35 cellular contexts compared by ENCODE assay signal in the genomic region with DNA sequence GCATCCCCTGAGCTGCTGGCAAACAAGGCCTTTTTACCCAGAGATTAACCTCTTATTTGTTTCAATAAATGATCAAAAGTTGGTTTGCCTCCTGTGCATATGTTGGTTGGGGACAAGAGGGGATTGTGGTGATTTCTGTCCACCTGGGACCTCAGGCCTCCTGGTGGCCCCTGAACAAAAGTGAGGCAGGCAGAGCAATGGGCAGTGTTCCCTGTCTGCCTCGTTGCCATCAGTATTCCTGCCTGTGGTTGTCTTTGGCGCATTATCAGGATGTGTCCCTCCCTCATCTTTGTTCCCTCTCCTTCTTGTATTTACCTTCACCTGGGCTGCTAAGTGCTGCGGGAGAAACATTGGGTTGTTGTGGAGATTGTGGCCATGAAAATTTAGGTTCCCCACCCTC.
"Had no signal": no experiment of that assay in that cellular context is flagged by ENCODE, and none has a peak within 500 bp of the region (broad histone marks: within the 10 kb centered on the region; RNA-seq: fewer than 3 reads in every experiment).

No MANE protein-coding gene starts in this region.

- H3K4me1 ChIP-seq: adrenal gland, body of pancreas, breast epithelium had no signal

- H3K4me3 ChIP-seq: adrenal gland, body of pancreas, breast epithelium had no signal

- FAIRE-seq: astrocyte, TTC549 had no signal

- DNase-seq: activated B cell treated with CpG ODN at 0.5 μM for 24 hours; activated CD4-positive, alpha-beta memory T cell treated with anti-CD3 and anti-CD28 coated beads for 36 hours; activated CD4-positive, alpha-beta T cell treated with anti-CD3 and anti-CD28 coated beads for 4 hours; activated CD4-positive, alpha-beta T cell treated with anti-CD3 and anti-CD28 coated beads, Interleukin-2, amount 10 ng/mL, durations not matched to agents 24 days and 14 days; activated CD4-positive, alpha-beta T cell treated with anti-CD3 and anti-CD28 coated beads, Interleukin-2, amount 50 U/mL, for 1 hour; activated CD4-positive, alpha-beta T cell treated with anti-CD3 and anti-CD28 coated beads, Interleukin-2, amount 50 U/mL, for 4 hours; activated CD4-positive, CD25-positive, alpha-beta regulatory T cell treated with anti-CD3 and anti-CD28 coated beads, Interleukin-2, amount 50 U/mL, for 72 hours; activated CD8-positive, alpha-beta memory T cell treated with anti-CD3 and anti-CD28 coated beads, Interleukin-2, amount 50 U/mL, for 4 hours; activated CD8-positive, alpha-beta T cell treated with anti-CD3 and anti-CD28 coated beads for 36 hours; activated effector memory CD4-positive, alpha-beta T cell treated with anti-CD3 and anti-CD28 coated beads, Interleukin-2, amount 50 U/mL, for 16 hours; activated gamma-delta T cell treated with Interleukin-2 at 50 U/mL for 16 hours; activated naive CD4-positive, alpha-beta T cell; activated naive CD4-positive, alpha-beta T cell treated with anti-CD3 and anti-CD28 coated beads for 36 hours; activated naive CD4-positive, alpha-beta T cell treated with anti-CD3 and anti-CD28 coated beads, Interleukin-2, amount 50 U/mL, for 16 hours; activated naive CD8-positive, alpha-beta T cell treated with anti-CD3 and anti-CD28 coated beads for 36 hours; activated T-cell treated with anti-CD3 and anti-CD28 coated beads for 4 hours; activated T-cell treated with anti-CD3 and anti-CD28 coated beads, Interleukin-2, amount 50 U/mL, for 1 hour; activated T-cell treated with anti-CD3 and anti-CD28 coated beads, Interleukin-2, amount 50 U/mL, for 4 hours; activated T-cell treated with anti-CD3 and anti-CD28 coated beads, Interleukin-2, amount 50 U/mL, for 72 hours; adrenal gland; amniotic stem cell; aorta; body of pancreas; brain microvascular endothelial cell; central memory CD4-positive, alpha-beta T cell; T-helper 2 cell; T-helper 9 cell had no signal

- H3K27me3 Mint-ChIP-seq: activated CD8-positive, alpha-beta T cell treated with anti-CD3 and anti-CD28 coated beads for 36 hours; activated naive CD8-positive, alpha-beta T cell treated with anti-CD3 and anti-CD28 coated beads for 36 hours had no signal

- H3K36me3 ChIP-seq: adrenal gland, brain microvascular endothelial cell, breast epithelium had no signal

- H3K4me3 Mint-ChIP-seq: activated B cell treated with CpG ODN at 0.5 μM for 24 hours; activated CD4-positive, alpha-beta memory T cell treated with anti-CD3 and anti-CD28 coated beads for 36 hours; activated CD4-positive, alpha-beta T cell treated with anti-CD3 and anti-CD28 coated beads, Interleukin-2, amount 10 ng/mL, durations not matched to agents 24 days and 14 days; activated CD8-positive, alpha-beta T cell treated with anti-CD3 and anti-CD28 coated beads for 36 hours; activated naive CD4-positive, alpha-beta T cell treated with anti-CD3 and anti-CD28 coated beads for 36 hours; activated naive CD8-positive, alpha-beta T cell treated with anti-CD3 and anti-CD28 coated beads for 36 hours; activated T-cell treated with anti-CD3 and anti-CD28 coated beads, Interleukin-2, amount 50 U/mL, for 4 hours; activated T-cell treated with anti-CD3 and anti-CD28 coated beads, Interleukin-2, amount 50 U/mL, for 72 hours; activated T-helper 1 cell treated with anti-CD3 and anti-CD28 coated beads, Interleukin-12 subunit alpha, Interleukin-12 subunit beta, Interleukin-2, Interleukin-4 antibody, amounts not matched to agents 30 ng/mL and 10 ng/mL and 1 ng/mL, durations not matched to agents 14 hours and 24 hours and 36 hours; activated T-helper 17 cell treated with anti-CD3 and anti-CD28 coated beads, Interleukin-2, amount 50 U/mL, for 72 hours; T-helper 2 cell treated with Interferon-gamma antibody and Interleukin-4, amounts not matched to agents 5 μg/mL and 100 μg/mL, for 36 hours had no signal

- H3K36me3 Mint-ChIP-seq: activated CD4-positive, alpha-beta memory T cell treated with anti-CD3 and anti-CD28 coated beads for 36 hours; activated naive CD4-positive, alpha-beta T cell treated with anti-CD3 and anti-CD28 coated beads, Interleukin-2, amount 50 U/mL, for 72 hours; activated naive CD8-positive, alpha-beta T cell treated with anti-CD3 and anti-CD28 coated beads for 36 hours had no signal

- H3K27ac ChIP-seq: adrenal gland, body of pancreas, brain microvascular endothelial cell, breast epithelium, VCaP had no signal

- H3K4me1 Mint-ChIP-seq: activated B cell treated with CpG ODN at 0.5 μM for 24 hours; activated CD4-positive, alpha-beta T cell treated with anti-CD3 and anti-CD28 coated beads, Interleukin-2, amount 10 ng/mL, durations not matched to agents 24 days and 14 days; activated naive CD8-positive, alpha-beta T cell treated with anti-CD3 and anti-CD28 coated beads for 36 hours; activated T-helper 17 cell treated with anti-CD3 and anti-CD28 coated beads, Interleukin-2, amount 50 U/mL, for 72 hours had no signal

- H3K9me3 ChIP-seq: adrenal gland, body of pancreas, breast epithelium had no signal

- H3K27me3 ChIP-seq: adrenal gland, body of pancreas, brain microvascular endothelial cell, breast epithelium had no signal

- H3K27ac Mint-ChIP-seq: activated B cell treated with CpG ODN at 0.5 μM for 24 hours; activated CD4-positive, alpha-beta memory T cell treated with anti-CD3 and anti-CD28 coated beads for 36 hours; activated CD4-positive, alpha-beta T cell treated with anti-CD3 and anti-CD28 coated beads, Interleukin-2, amount 10 ng/mL, durations not matched to agents 24 days and 14 days; activated CD8-positive, alpha-beta T cell treated with anti-CD3 and anti-CD28 coated beads for 36 hours; activated naive CD4-positive, alpha-beta T cell treated with anti-CD3 and anti-CD28 coated beads for 36 hours; activated naive CD4-positive, alpha-beta T cell treated with anti-CD3 and anti-CD28 coated beads, Interleukin-2, amount 50 U/mL, for 72 hours; activated naive CD8-positive, alpha-beta T cell treated with anti-CD3 and anti-CD28 coated beads for 36 hours; activated T-cell treated with anti-CD3 and anti-CD28 coated beads, Interleukin-2, amount 50 U/mL, for 72 hours; activated T-helper 1 cell treated with anti-CD3 and anti-CD28 coated beads, Interleukin-12 subunit alpha, Interleukin-12 subunit beta, Interleukin-2, Interleukin-4 antibody, amounts not matched to agents 30 ng/mL and 10 ng/mL and 1 ng/mL, durations not matched to agents 14 hours and 24 hours and 36 hours; activated T-helper 17 cell treated with anti-CD3 and anti-CD28 coated beads, Interleukin-2, amount 50 U/mL, for 72 hours; T-helper 2 cell treated with Interferon-gamma antibody and Interleukin-4, amounts not matched to agents 5 μg/mL and 100 μg/mL, for 36 hours had no signal

- ATAC-seq: activated CD8-positive, alpha-beta T cell treated with anti-CD3 and anti-CD28 coated beads for 36 hours; activated naive CD4-positive, alpha-beta T cell treated with anti-CD3 and anti-CD28 coated beads, Interleukin-2, amount 50 U/mL, for 72 hours; activated T-cell treated with anti-CD3 and anti-CD28 coated beads, Interleukin-2, amount 50 U/mL, for 4 hours; activated T-cell treated with anti-CD3 and anti-CD28 coated beads, Interleukin-2, amount 50 U/mL, for 72 hours; activated T-helper 17 cell treated with anti-CD3 and anti-CD28 coated beads, Interleukin-2, amount 50 U/mL, for 72 hours; body of pancreas had no signal
